12 cellular contexts compared by ENCODE assay signal in the genomic region with DNA sequence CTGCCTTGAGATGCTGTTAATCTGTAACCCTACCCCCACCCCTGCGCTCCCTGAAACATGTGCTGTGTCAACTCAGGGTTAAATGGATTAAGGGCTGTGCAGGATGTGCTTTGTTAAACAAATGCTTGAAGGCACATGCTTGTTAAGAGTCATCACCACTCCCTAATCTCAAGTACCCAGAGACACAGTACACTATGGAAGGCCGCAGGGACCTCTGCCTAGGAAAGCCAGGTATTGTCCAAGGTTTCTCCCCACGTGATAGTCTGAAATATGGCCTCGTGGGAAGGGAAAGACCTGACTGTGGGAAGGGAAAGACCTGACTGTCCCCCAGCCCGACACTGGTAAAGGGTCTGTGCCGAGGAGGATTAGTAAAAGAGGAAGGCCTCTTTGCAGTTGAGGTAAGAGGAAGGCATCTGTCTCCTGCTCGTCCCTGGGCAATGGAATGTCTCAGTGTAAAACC. TPM values are rescaled to one million over a fixed set of nuclear protein-coding genes. Genes with fewer than 3 reads are reported as not detected.
DNase-seq lines count a peak whose midpoint lies in the region; ATAC-seq, FAIRE-seq and TF ChIP-seq lines count a peak whose summit lies in the region.
"Not testable (repeated sequence)": the region's sequence is repeated elsewhere in the genome, so short reads cannot be mapped to it uniquely, and the experiment has no call there.
"Had no signal": no experiment of that assay in that cellular context is flagged by ENCODE, and none has a peak within 500 bp of the region (broad histone marks: within the 10 kb centered on the region; RNA-seq: fewer than 3 reads in every experiment).

No MANE protein-coding gene starts in this region.

- not testable (repeated sequence) for H3K4ac ChIP-seq in mesendoderm (ENCODE audit: low read depth, low read length)

- H2BK15ac ChIP-seq in mesendoderm (replicated peaks; ENCODE audit: low read depth) = not testable (repeated sequence)

- H3K56ac ChIP-seq in mesendoderm (ENCODE audit: low read length) = not testable (repeated sequence)

- not testable (repeated sequence) for H3K4me3 Mint-ChIP-seq in activated CD8-positive, alpha-beta T cell treated with anti-CD3 and anti-CD28 coated beads, Interleukin-2, amount 10 ng/mL, durations not matched to agents 7 days and 5 days

- peaks cover 13% of the 10 kb centered on the region for H3K79me2 ChIP-seq in mesendoderm (ENCODE audit: control insufficient read depth, insufficient read depth, low read length)

- not testable (repeated sequence) for H4K5ac ChIP-seq in mesendoderm (ENCODE audit: low read length)

- not testable (repeated sequence) for H3K4me2 ChIP-seq in mesendoderm (ENCODE audit: low read length)

- H3K4me1 Mint-ChIP-seq in activated CD8-positive, alpha-beta T cell treated with anti-CD3 and anti-CD28 coated beads, Interleukin-2, amount 10 ng/mL, durations not matched to agents 7 days and 5 days (ENCODE audit: low read depth) = peaks cover 59% of the 10 kb centered on the region

- H3K27ac ChIP-seq in left ventricle myocardium inferior (replicated peaks) (peak overlapping the region; percentile 75), subcutaneous abdominal adipose tissue (ENCODE audit: low read depth, low read length) (peak overlapping the region; percentile 47)
- H3K27ac ChIP-seq in mesendoderm (ENCODE audit: low read depth, low read length) = not testable (repeated sequence)

- H2AK5ac ChIP-seq in mesendoderm (ENCODE audit: low read length) = not testable (repeated sequence)

- not testable (repeated sequence) for H3K4me3 ChIP-seq in bronchial epithelial cell (ENCODE audit: low read depth, low read length); left ventricle myocardium inferior; mesendoderm (ENCODE audit: low read length); subcutaneous abdominal adipose tissue (ENCODE audit: low read depth in 1 of 5, low read length in 5 of 5)

- H3K4me1 ChIP-seq in left ventricle myocardium inferior (peaks cover 93% of the 10 kb centered on the region), subcutaneous abdominal adipose tissue (ENCODE audit: control insufficient read depth in 5 of 5, insufficient read depth in 5 of 5, low read length in 5 of 5) (peaks cover 3 to 32% (median 17%) of the 10 kb centered on the region in 5 donors)
- H3K4me1 ChIP-seq in mesendoderm (ENCODE audit: control insufficient read depth, low read depth, low read length) = not testable (repeated sequence)

- not testable (repeated sequence) for H3K79me1 ChIP-seq in mesendoderm (ENCODE audit: low read length)

- no CpG with 5 or more reads among the region's 7 CpGs for WGBS in mesendoderm (ENCODE audit: extremely low coverage, insufficient coverage, low lambda C conversion rate)

- H3K9ac ChIP-seq in mesendoderm (ENCODE audit: low read length); subcutaneous abdominal adipose tissue (ENCODE audit: low read length in 5 of 5): not testable (repeated sequence)

- peaks cover 87% of the 10 kb centered on the region for H3K36me3 Mint-ChIP-seq in activated CD8-positive, alpha-beta T cell treated with anti-CD3 and anti-CD28 coated beads, Interleukin-2, amount 10 ng/mL, durations not matched to agents 7 days and 5 days (ENCODE audit: low read depth)

- POLR2A ChIA-PET in activated CD8-positive, alpha-beta T cell treated with anti-CD3 and anti-CD28 coated beads, Interleukin-2, amount 10 ng/mL, durations not matched to agents 7 days and 5 days (lab: Charles Lee) = interaction anchor here (2.9 kb wide), 1 partner anchor 12 kb away, joined by 16 read pairs; the partner anchor contains the start of gene LDHB

- CTCF ChIA-PET in activated CD8-positive, alpha-beta T cell treated with anti-CD3 and anti-CD28 coated beads, Interleukin-2, amount 10 ng/mL, durations not matched to agents 7 days and 5 days (lab: Charles Lee) = interaction anchor here (2.9 kb wide), 1 partner anchor 35 kb away, joined by 22 read pairs; no protein-coding TSS in a partner anchor

- not testable (repeated sequence) for H3K9me3 ChIP-seq in left ventricle myocardium inferior (replicated peaks); subcutaneous abdominal adipose tissue (ENCODE audit: control insufficient read depth in 5 of 5, low read length in 5 of 5)

- not testable (repeated sequence) for H3K27me3 Mint-ChIP-seq in activated CD8-positive, alpha-beta T cell treated with anti-CD3 and anti-CD28 coated beads, Interleukin-2, amount 10 ng/mL, durations not matched to agents 7 days and 5 days (ENCODE audit: low read depth)

- H3K9me3 Mint-ChIP-seq in activated CD8-positive, alpha-beta T cell treated with anti-CD3 and anti-CD28 coated beads, Interleukin-2, amount 10 ng/mL, durations not matched to agents 7 days and 5 days (ENCODE audit: insufficient read depth) = not testable (repeated sequence)

- H3K27ac Mint-ChIP-seq in activated CD8-positive, alpha-beta T cell treated with anti-CD3 and anti-CD28 coated beads, Interleukin-2, amount 10 ng/mL, durations not matched to agents 7 days and 5 days = peak overlapping the region; percentile 33

- not testable (repeated sequence) for H3K23ac ChIP-seq in mesendoderm (ENCODE audit: low read length)

- H2BK120ac ChIP-seq in mesendoderm (ENCODE audit: low read depth, low read length) = not testable (repeated sequence)

- H3K18ac ChIP-seq in mesendoderm (ENCODE audit: low read length) = not testable (repeated sequence)

- FAIRE-seq in bronchial epithelial cell (lab: Jason Lieb, UNC) = not testable (repeated sequence)

- not testable (repeated sequence) for H2BK5ac ChIP-seq in mesendoderm (ENCODE audit: low read length)

- not testable (repeated sequence) for H4K8ac ChIP-seq in mesendoderm (ENCODE audit: low read depth, low read length)

- DNase-seq in Caki2 (ENCODE audit: low read depth) = peak; percentile 75
- peak; percentile 51 for DNase-seq in KBM-7
- peak; percentile 59 for DNase-seq in SK-N-DZ (ENCODE audit: low spot score)
- not testable (repeated sequence) for DNase-seq in activated CD8-positive, alpha-beta T cell treated with anti-CD3 and anti-CD28 coated beads, Interleukin-2, amount 10 ng/mL, durations not matched to agents 7 days and 5 days; left ventricle myocardium inferior
- peak; percentile 73 for DNase-seq in bronchial epithelial cell (ENCODE audit: low read depth)
- peak; percentile 67 for DNase-seq in mesendoderm

- intact Hi-C loops in left ventricle myocardium inferior (cut with micrococcal nuclease) = not testable (repeated sequence)

- TF ChIP-seq CTCF in bronchial epithelial cell (IDR thresholded peaks at IDR 0.05; ENCODE audit: insufficient read depth, low read length, severe bottlenecking); left ventricle myocardium inferior (IDR thresholded peaks at IDR 0.05; ENCODE audit: borderline replicate concordance): not testable (repeated sequence)

- peaks cover 11% of the 10 kb centered on the region for H3K36me3 ChIP-seq in bronchial epithelial cell (ENCODE audit: control insufficient read depth, insufficient read depth, low read length)
- peaks cover 79% of the 10 kb centered on the region for H3K36me3 ChIP-seq in left ventricle myocardium inferior
- H3K36me3 ChIP-seq in mesendoderm (ENCODE audit: control insufficient read depth, insufficient read depth, low read length) = not testable (repeated sequence)
- H3K36me3 ChIP-seq in subcutaneous abdominal adipose tissue (ENCODE audit: control insufficient read depth in 5 of 5, insufficient read depth in 5 of 5, low read length in 5 of 5) = peaks cover 24 to 71% (median 42%) of the 10 kb centered on the region in 5 donors

- ATAC-seq in activated CD8-positive, alpha-beta T cell treated with anti-CD3 and anti-CD28 coated beads, Interleukin-2, amount 10 ng/mL, durations not matched to agents 7 days and 5 days = not testable (repeated sequence)

- not testable (repeated sequence) for H3K27me3 ChIP-seq in bronchial epithelial cell (ENCODE audit: control insufficient read depth, insufficient read depth, low read length); left ventricle myocardium inferior (ENCODE audit: low read depth); mesendoderm (ENCODE audit: insufficient read depth, low read length, poor library complexity); subcutaneous abdominal adipose tissue (ENCODE audit: control insufficient read depth in 5 of 5, insufficient read depth in 4 of 5, low read length in 5 of 5)

- in situ Hi-C loops in Caki2 (cut with HindIII; ENCODE audit: low pct_unique_long_range_greater_than_20kb, low sequenced_read_pairs); KBM-7 (cut with MboI; ENCODE audit: low pct_unique_long_range_greater_than_20kb, low sequenced_read_pairs): not testable (repeated sequence)

RNA-seq across cellular contexts. Expression of gene LDHB, which starts 12.6 kb away (rescaled TPM):
- 1,623 and 1,824 TPM in 2 replicates for total RNA-seq in Caki2 (2014; rRNA removed; shearing (Covaris generic); ENCODE audit: low replicate concordance)
- polyA plus RNA-seq in SK-N-DZ (2014; cell fraction: cytosol; rRNA removed) = 2,416 and 2,516 TPM in 2 replicates
- polyA plus RNA-seq in SK-N-DZ (2014; cell fraction: nucleus; rRNA removed) = 737 and 1,158 TPM in 2 replicates
- 1,000 to 10,000 TPM; 1,063 to 1,149 TPM for total RNA-seq in activated CD8-positive, alpha-beta T cell treated with anti-CD3 and anti-CD28 coated beads, Interleukin-2, amount 10 ng/mL, durations not matched to agents 7 days and 5 days
- total RNA-seq in bronchial epithelial cell (471 and 1,083 TPM in 2 replicates), left ventricle myocardium inferior (2,441 TPM)
- polyA plus RNA-seq in mesendoderm (2013, experiment 1 of 2) = 911 TPM
- 902 TPM for polyA plus RNA-seq in mesendoderm (2013, experiment 2 of 2)

RNA-seq across cellular contexts. Expression of gene GYS2, which starts 40.4 kb away (rescaled TPM):
- total RNA-seq in Caki2 (2014; rRNA removed; shearing (Covaris generic); ENCODE audit: low replicate concordance) = not detected in 2 replicates
- polyA plus RNA-seq in SK-N-DZ (2014; cell fraction: cytosol; rRNA removed) = not detected in 2 replicates
- 0.13 TPM in 1 of 2 replicates, not detected in the other for polyA plus RNA-seq in SK-N-DZ (2014; cell fraction: nucleus; rRNA removed)
- not detected for total RNA-seq in activated CD8-positive, alpha-beta T cell treated with anti-CD3 and anti-CD28 coated beads, Interleukin-2, amount 10 ng/mL, durations not matched to agents 7 days and 5 days
- total RNA-seq in bronchial epithelial cell = 0.26 TPM in 1 of 2 replicates, not detected in the other
- not detected for total RNA-seq in left ventricle myocardium inferior
- polyA plus RNA-seq in mesendoderm (2013, experiment 1 of 2) = 0.01 TPM
- polyA plus RNA-seq in mesendoderm (2013, experiment 2 of 2) = 0.01 TPM
- total RNA-seq: dermis blood vessel endothelial cell, esophagus muscularis mucosa, pancreas, skeletal muscle tissue had no signal
- polyA plus RNA-seq: pancreas had no signal
